1 cellular context compared by ENCODE assay signal in genomic region chr1:28887835-28888682, GRCh38.
TF ChIP-seq lines count a peak whose summit lies in the region.

No MANE protein-coding gene starts in this region.

TF ChIP-seq in K562, 482 proteins besides CTCF, POLR2A, EP300 and RAD21 (continued from another document):
- TF ChIP-seq, protein P1, sequence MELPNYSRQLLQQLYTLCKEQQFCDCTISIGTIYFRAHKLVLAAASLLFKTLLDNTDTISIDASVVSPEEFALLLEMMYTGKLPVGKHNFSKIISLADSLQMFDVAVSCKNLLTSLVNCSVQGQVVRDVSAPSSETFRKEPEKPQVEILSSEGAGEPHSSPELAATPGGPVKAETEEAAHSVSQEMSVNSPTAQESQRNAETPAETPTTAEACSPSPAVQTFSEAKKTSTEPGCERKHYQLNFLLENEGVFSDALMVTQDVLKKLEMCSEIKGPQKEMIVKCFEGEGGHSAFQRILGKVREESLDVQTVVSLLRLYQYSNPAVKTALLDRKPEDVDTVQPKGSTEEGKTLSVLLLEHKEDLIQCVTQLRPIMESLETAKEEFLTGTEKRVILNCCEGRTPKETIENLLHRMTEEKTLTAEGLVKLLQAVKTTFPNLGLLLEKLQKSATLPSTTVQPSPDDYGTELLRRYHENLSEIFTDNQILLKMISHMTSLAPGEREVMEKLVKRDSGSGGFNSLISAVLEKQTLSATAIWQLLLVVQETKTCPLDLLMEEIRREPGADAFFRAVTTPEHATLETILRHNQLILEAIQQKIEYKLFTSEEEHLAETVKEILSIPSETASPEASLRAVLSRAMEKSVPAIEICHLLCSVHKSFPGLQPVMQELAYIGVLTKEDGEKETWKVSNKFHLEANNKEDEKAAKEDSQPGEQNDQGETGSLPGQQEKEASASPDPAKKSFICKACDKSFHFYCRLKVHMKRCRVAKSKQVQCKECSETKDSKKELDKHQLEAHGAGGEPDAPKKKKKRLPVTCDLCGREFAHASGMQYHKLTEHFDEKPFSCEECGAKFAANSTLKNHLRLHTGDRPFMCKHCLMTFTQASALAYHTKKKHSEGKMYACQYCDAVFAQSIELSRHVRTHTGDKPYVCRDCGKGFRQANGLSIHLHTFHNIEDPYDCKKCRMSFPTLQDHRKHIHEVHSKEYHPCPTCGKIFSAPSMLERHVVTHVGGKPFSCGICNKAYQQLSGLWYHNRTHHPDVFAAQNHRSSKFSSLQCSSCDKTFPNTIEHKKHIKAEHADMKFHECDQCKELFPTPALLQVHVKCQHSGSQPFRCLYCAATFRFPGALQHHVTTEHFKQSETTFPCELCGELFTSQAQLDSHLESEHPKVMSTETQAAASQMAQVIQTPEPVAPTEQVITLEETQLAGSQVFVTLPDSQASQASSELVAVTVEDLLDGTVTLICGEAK (IDR thresholded peaks at IDR 0.05): peak; percentile 58
- TF ChIP-seq, protein P1 (CRISPR knock-in tag; IDR thresholded peaks at IDR 0.05): no peak
- TF ChIP-seq, protein P2, sequence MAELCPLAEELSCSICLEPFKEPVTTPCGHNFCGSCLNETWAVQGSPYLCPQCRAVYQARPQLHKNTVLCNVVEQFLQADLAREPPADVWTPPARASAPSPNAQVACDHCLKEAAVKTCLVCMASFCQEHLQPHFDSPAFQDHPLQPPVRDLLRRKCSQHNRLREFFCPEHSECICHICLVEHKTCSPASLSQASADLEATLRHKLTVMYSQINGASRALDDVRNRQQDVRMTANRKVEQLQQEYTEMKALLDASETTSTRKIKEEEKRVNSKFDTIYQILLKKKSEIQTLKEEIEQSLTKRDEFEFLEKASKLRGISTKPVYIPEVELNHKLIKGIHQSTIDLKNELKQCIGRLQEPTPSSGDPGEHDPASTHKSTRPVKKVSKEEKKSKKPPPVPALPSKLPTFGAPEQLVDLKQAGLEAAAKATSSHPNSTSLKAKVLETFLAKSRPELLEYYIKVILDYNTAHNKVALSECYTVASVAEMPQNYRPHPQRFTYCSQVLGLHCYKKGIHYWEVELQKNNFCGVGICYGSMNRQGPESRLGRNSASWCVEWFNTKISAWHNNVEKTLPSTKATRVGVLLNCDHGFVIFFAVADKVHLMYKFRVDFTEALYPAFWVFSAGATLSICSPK (IDR thresholded peaks at IDR 0.05; ENCODE audit: borderline replicate concordance): 0 out of 2 replicates have a peak, but pooled peaks have one; percentile 59
- TF ChIP-seq TGIF2 (CRISPR knock-in tag; IDR thresholded peaks at IDR 0.05) (0 out of 2 replicates have a peak, but pooled peaks have one; percentile 2), MCM2 (IDR thresholded peaks at IDR 0.05; ENCODE audit: low read depth) (0 out of 2 replicates have a peak, but pooled peaks have one; percentile 33), BMI1 (IDR thresholded peaks at IDR 0.05; ENCODE audit: low read length) (no peak), ZNF253 (CRISPR knock-in tag; conservative IDR thresholded peaks at IDR 0.05) (no peak)
